In genomic region chr22:19576460-19577421, GRCh38 we compare ENCODE assay signal across 1 cellular context.
TF ChIP-seq lines count a peak whose summit lies in the region.

No MANE protein-coding gene starts in this region.

TF ChIP-seq in SK-N-SH, 30 proteins besides CTCF, POLR2A, EP300 and RAD21 (continued from another document):
- TF ChIP-seq IRF3 (IDR thresholded peaks at IDR 0.05; ENCODE audit: low read depth, low read length) (no peak), RFX5 (IDR thresholded peaks at IDR 0.05; ENCODE audit: low read length) (no peak), ELF1 (IDR thresholded peaks at IDR 0.05) (no peak), NRF1 (IDR thresholded peaks at IDR 0.05; ENCODE audit: low read depth, low read length) (no peak), CHD2 (IDR thresholded peaks at IDR 0.05; ENCODE audit: low read length, partially characterized antibody) (no peak)
